8 cellular contexts compared by ENCODE assay signal in genomic region chr5:173035904-173036707, GRCh38. TPM values are rescaled to one million over a fixed set of nuclear protein-coding genes. Genes with fewer than 3 reads are reported as not detected.
A peak's percentile ranks its signal among the peaks of the same experiment; 100 is the strongest.
DNase-seq lines count a peak whose midpoint lies in the region; ATAC-seq and TF ChIP-seq lines count a peak whose summit lies in the region.

No MANE protein-coding gene starts in this region.

- CTCF ChIA-PET in activated CD8-positive, alpha-beta T cell treated with anti-CD3 and anti-CD28 coated beads, Interleukin-2, amount 10 ng/mL, durations not matched to agents 7 days and 5 days (lab: Charles Lee): interaction anchor here (0.8 to 1.7 kb wide), 8 partner anchors 14 to 109 kb away, joined by 3 to 11 read pairs (median 5); partner anchors contain the start of genes BNIP1 and RPL26L1

- H3K9me3 ChIP-seq in psoas muscle: no peaks in the 10 kb centered on the region

- peaks cover 6 to 27% of the 10 kb centered on the region in 2 donors for H3K36me3 ChIP-seq in psoas muscle (ENCODE audit: insufficient read depth in 1 of 2, low read depth in 1 of 2)

- no peaks in the 10 kb centered on the region for H3K4me1 ChIP-seq in psoas muscle

- no peak overlapping the region for H3K4me3 ChIP-seq in psoas muscle

- H3K9me3 Mint-ChIP-seq in activated T-cell treated with anti-CD3 and anti-CD28 coated beads, Interleukin-2, amount 50 U/mL, for 24 hours: peaks cover 3% of the 10 kb centered on the region
- H3K9me3 Mint-ChIP-seq in activated CD8-positive, alpha-beta T cell treated with anti-CD3 and anti-CD28 coated beads, Interleukin-2, amount 10 ng/mL, durations not matched to agents 7 days and 5 days (ENCODE audit: insufficient read depth): no peaks in the 10 kb centered on the region

- peak overlapping the region; percentile 97 for H3K27ac Mint-ChIP-seq in activated T-cell treated with anti-CD3 and anti-CD28 coated beads, Interleukin-2, amount 50 U/mL, for 24 hours
- peak overlapping the region; percentile 91 for H3K27ac Mint-ChIP-seq in activated CD8-positive, alpha-beta T cell treated with anti-CD3 and anti-CD28 coated beads, Interleukin-2, amount 10 ng/mL, durations not matched to agents 7 days and 5 days

- peak; percentile 44 for ATAC-seq in HG02870 (IDR thresholded peaks at IDR 0.05; ENCODE audit: unreplicated experiment)
- ATAC-seq in activated CD8-positive, alpha-beta T cell treated with anti-CD3 and anti-CD28 coated beads, Interleukin-2, amount 10 ng/mL, durations not matched to agents 7 days and 5 days: no peak
- no peak for ATAC-seq in psoas muscle
- ATAC-seq in sciatic nerve: no peak

- H3K27me3 Mint-ChIP-seq in activated T-cell treated with anti-CD3 and anti-CD28 coated beads, Interleukin-2, amount 50 U/mL, for 24 hours: no peaks in the 10 kb centered on the region
- no peaks in the 10 kb centered on the region for H3K27me3 Mint-ChIP-seq in activated CD8-positive, alpha-beta T cell treated with anti-CD3 and anti-CD28 coated beads, Interleukin-2, amount 10 ng/mL, durations not matched to agents 7 days and 5 days (ENCODE audit: low read depth)

- H3K4me1 Mint-ChIP-seq in activated T-cell treated with anti-CD3 and anti-CD28 coated beads, Interleukin-2, amount 50 U/mL, for 24 hours (ENCODE audit: low read depth): peaks cover 68% of the 10 kb centered on the region
- peaks cover 41% of the 10 kb centered on the region for H3K4me1 Mint-ChIP-seq in activated CD8-positive, alpha-beta T cell treated with anti-CD3 and anti-CD28 coated beads, Interleukin-2, amount 10 ng/mL, durations not matched to agents 7 days and 5 days (ENCODE audit: low read depth)

- peak overlapping the region; percentile 24 for H3K27ac ChIP-seq in psoas muscle

- POLR2A ChIA-PET in activated CD8-positive, alpha-beta T cell treated with anti-CD3 and anti-CD28 coated beads, Interleukin-2, amount 10 ng/mL, durations not matched to agents 7 days and 5 days (lab: Charles Lee): interaction anchor here (0.7 to 2.6 kb wide), 3 partner anchors 21 to 52 kb away, joined by 3 to 12 read pairs (median 6); partner anchors contain the start of gene ATP6V0E1

- in situ Hi-C loops in G401 (cut with HindIII; ENCODE audit: low sequenced_read_pairs): no loop called here

- peak; percentile 60 for DNase-seq in activated T-cell treated with anti-CD3 and anti-CD28 coated beads, Interleukin-2, amount 50 U/mL, for 24 hours
- DNase-seq in activated T-cell treated with anti-CD3 and anti-CD28 coated beads for 4 hours (no peak), psoas muscle (no peak), sciatic nerve (ENCODE audit: low spot score) (no peak), NCI-H1436 (lab: John Stamatoyannopoulos, UW) (no peak), G401 (ENCODE audit: low spot score) (no peak)
- DNase-seq in activated CD8-positive, alpha-beta T cell treated with anti-CD3 and anti-CD28 coated beads, Interleukin-2, amount 10 ng/mL, durations not matched to agents 7 days and 5 days: no peak

- H3K4me3 Mint-ChIP-seq in activated T-cell treated with anti-CD3 and anti-CD28 coated beads, Interleukin-2, amount 50 U/mL, for 24 hours: peak overlapping the region; percentile 74
- peak overlapping the region; percentile 65 for H3K4me3 Mint-ChIP-seq in activated CD8-positive, alpha-beta T cell treated with anti-CD3 and anti-CD28 coated beads, Interleukin-2, amount 10 ng/mL, durations not matched to agents 7 days and 5 days

- TF ChIP-seq CTCF in psoas muscle (IDR thresholded peaks at IDR 0.05): no peak

- peaks cover 57% of the 10 kb centered on the region for H3K36me3 Mint-ChIP-seq in activated T-cell treated with anti-CD3 and anti-CD28 coated beads, Interleukin-2, amount 50 U/mL, for 24 hours (ENCODE audit: low read depth)
- peaks cover 29% of the 10 kb centered on the region for H3K36me3 Mint-ChIP-seq in activated CD8-positive, alpha-beta T cell treated with anti-CD3 and anti-CD28 coated beads, Interleukin-2, amount 10 ng/mL, durations not matched to agents 7 days and 5 days (ENCODE audit: low read depth)

- intact Hi-C loops in psoas muscle (cut with DNase I) (loop anchor here in 1 of 2 donors (5.0 kb wide), 1 partner anchor 1041 kb away; no protein-coding TSS in a partner anchor), sciatic nerve (cut with DNase I) (loop anchor here (5.0 kb wide), 1 partner anchor 754 kb away; the partner anchor contains the start of gene UBTD2)

- H3K27me3 ChIP-seq in psoas muscle (ENCODE audit: insufficient read depth in 3 of 3, low read length in 2 of 3): no peaks in the 10 kb centered on the region

- 88 to 92% (median 91%) methylated on average over 22 to 24 of the region's 24 CpGs for WGBS in psoas muscle, 3 donors

RNA-seq across cellular contexts. Expression of gene CREBRF, which starts 20.0 kb away (rescaled TPM):
- total RNA-seq in activated CD8-positive, alpha-beta T cell treated with anti-CD3 and anti-CD28 coated beads, Interleukin-2, amount 10 ng/mL, durations not matched to agents 7 days and 5 days: 1 to 10 TPM; 8.7 to 10.0 TPM
- total RNA-seq in psoas muscle: 10 to 100 TPM; 13.1 to 17.1 (median 14.0) TPM
- 1 to 10 TPM in 2 of 3 donors, under 1 TPM in 1; 0.92 to 6.6 (median 4.5) TPM for polyA plus RNA-seq in psoas muscle
- total RNA-seq in sciatic nerve: 56.6 TPM
- total RNA-seq in G401 (2014; rRNA removed; shearing (Covaris generic)): 1.7 and 5.1 TPM in 2 replicates

RNA-seq across cellular contexts. Expression of gene ATP6V0E1, which starts 52.5 kb away (rescaled TPM):
- 100 to 1,000 TPM; 122 to 129 TPM for total RNA-seq in activated CD8-positive, alpha-beta T cell treated with anti-CD3 and anti-CD28 coated beads, Interleukin-2, amount 10 ng/mL, durations not matched to agents 7 days and 5 days
- 100 to 1,000 TPM in 3 of 4 donors, 10 to 100 TPM in 1; 97.8 to 176 (median 147) TPM for total RNA-seq in psoas muscle
- 100 to 1,000 TPM; 156 to 319 (median 201) TPM for polyA plus RNA-seq in psoas muscle
- total RNA-seq in sciatic nerve: 141 TPM
- 102 and 126 TPM in 2 replicates for total RNA-seq in G401 (2014; rRNA removed; shearing (Covaris generic))
